22 cellular contexts compared by ENCODE assay signal in the genomic region with DNA sequence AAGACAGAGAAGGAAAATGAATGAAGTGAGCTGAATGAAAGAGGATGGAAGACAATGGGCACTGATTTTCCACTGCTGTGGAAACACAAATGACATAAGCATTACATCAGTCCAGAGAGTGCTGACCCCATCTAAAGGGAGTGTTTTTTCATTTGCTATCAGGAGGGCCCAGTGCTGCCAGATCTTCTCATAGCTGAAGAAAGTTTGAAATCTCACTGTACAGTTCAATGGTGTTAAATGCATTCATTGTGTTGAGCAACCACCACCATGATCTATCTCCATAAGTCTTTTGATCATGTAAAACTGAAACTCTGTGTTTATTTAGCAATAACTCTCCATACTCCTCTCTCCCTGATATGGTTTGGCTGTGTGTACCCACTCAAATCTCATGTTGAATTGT.
"Had no signal": no experiment of that assay in that cellular context is flagged by ENCODE, and none has a peak within 500 bp of the region (broad histone marks: within the 10 kb centered on the region; RNA-seq: fewer than 3 reads in every experiment).

No MANE protein-coding gene starts in this region.

- H3K36me3 Mint-ChIP-seq: naive thymus-derived CD4-positive, alpha-beta T cell; stimulated activated effector memory CD8-positive, alpha-beta T cell treated with anti-CD3 and anti-CD28 coated beads, Interleukin-12 subunit alpha, Interleukin-12 subunit beta, amount 100 ng/mL, for 72 hours had no signal

- H3K27ac Mint-ChIP-seq: naive thymus-derived CD4-positive, alpha-beta T cell; stimulated activated effector memory CD8-positive, alpha-beta T cell treated with anti-CD3 and anti-CD28 coated beads, Interleukin-12 subunit alpha, Interleukin-12 subunit beta, amount 100 ng/mL, for 72 hours had no signal

- H3K27me3 Mint-ChIP-seq: stimulated activated naive CD8-positive, alpha-beta T cell treated with anti-CD3 and anti-CD28 coated beads, Interleukin-15, amount 100 ng/mL, for 72 hours had no signal

- H3K27me3 ChIP-seq: dorsolateral prefrontal cortex, esophagus squamous epithelium, heart left ventricle, neutrophil, right lobe of liver, testis, tibial nerve, upper lobe of right lung, vagina had no signal

- H3K4me1 ChIP-seq: upper lobe of right lung, vagina had no signal

- H3K4me3 Mint-ChIP-seq: naive thymus-derived CD4-positive, alpha-beta T cell; stimulated activated effector memory CD8-positive, alpha-beta T cell treated with anti-CD3 and anti-CD28 coated beads, Interleukin-12 subunit alpha, Interleukin-12 subunit beta, amount 100 ng/mL, for 72 hours; stimulated activated naive CD8-positive, alpha-beta T cell treated with anti-CD3 and anti-CD28 coated beads, Interleukin-15, amount 100 ng/mL, for 72 hours had no signal

- H3K4me3 ChIP-seq: coronary artery, dorsolateral prefrontal cortex, esophagus squamous epithelium, heart left ventricle, lung, psoas muscle, right lobe of liver, testis, tibial nerve, upper lobe of right lung, vagina had no signal

- ATAC-seq: heart left ventricle; left colon; left ventricle myocardium superior; naive thymus-derived CD4-positive, alpha-beta T cell; psoas muscle; right lobe of liver; stimulated activated effector memory CD8-positive, alpha-beta T cell treated with anti-CD3 and anti-CD28 coated beads, Interleukin-12 subunit alpha, Interleukin-12 subunit beta, amount 100 ng/mL, for 72 hours; stimulated activated naive CD8-positive, alpha-beta T cell treated with anti-CD3 and anti-CD28 coated beads, Interleukin-15, amount 100 ng/mL, for 72 hours; upper lobe of right lung had no signal

- DNase-seq: dorsolateral prefrontal cortex; effector memory CD4-positive, alpha-beta T cell; esophagus squamous epithelium; heart left ventricle; hippocampal formation; left colon; left ventricle myocardium superior; naive thymus-derived CD4-positive, alpha-beta T cell; psoas muscle; retina; right lobe of liver; stimulated activated CD4-positive, alpha-beta T cell treated with anti-CD3 and anti-CD28 coated beads, Interleukin-4, amount 100 ng/mL, for 1 hour; stimulated activated CD8-positive, alpha-beta memory T cell treated with anti-CD3 and anti-CD28 coated beads, Interleukin-4, amount 100 ng/mL, for 48 hours; stimulated activated naive CD8-positive, alpha-beta T cell treated with anti-CD3 and anti-CD28 coated beads, Interleukin-15, amount 100 ng/mL, for 72 hours; testis; upper lobe of right lung had no signal

- H3K27ac ChIP-seq: coronary artery, dorsolateral prefrontal cortex, esophagus squamous epithelium, heart left ventricle, neutrophil, psoas muscle, right lobe of liver, testis, tibial nerve, upper lobe of right lung, vagina had no signal

- H3K9me3 Mint-ChIP-seq: stimulated activated effector memory CD8-positive, alpha-beta T cell treated with anti-CD3 and anti-CD28 coated beads, Interleukin-12 subunit alpha, Interleukin-12 subunit beta, amount 100 ng/mL, for 72 hours; stimulated activated naive CD8-positive, alpha-beta T cell treated with anti-CD3 and anti-CD28 coated beads, Interleukin-15, amount 100 ng/mL, for 72 hours had no signal

- H3K9me3 ChIP-seq: esophagus squamous epithelium, heart left ventricle, neutrophil, psoas muscle, right lobe of liver, testis, tibial nerve, upper lobe of right lung, vagina had no signal

- H3K36me3 ChIP-seq: esophagus squamous epithelium, heart left ventricle, neutrophil, right lobe of liver, tibial nerve, upper lobe of right lung, vagina had no signal
